27 cellular contexts compared by ENCODE assay signal in the genomic region with DNA sequence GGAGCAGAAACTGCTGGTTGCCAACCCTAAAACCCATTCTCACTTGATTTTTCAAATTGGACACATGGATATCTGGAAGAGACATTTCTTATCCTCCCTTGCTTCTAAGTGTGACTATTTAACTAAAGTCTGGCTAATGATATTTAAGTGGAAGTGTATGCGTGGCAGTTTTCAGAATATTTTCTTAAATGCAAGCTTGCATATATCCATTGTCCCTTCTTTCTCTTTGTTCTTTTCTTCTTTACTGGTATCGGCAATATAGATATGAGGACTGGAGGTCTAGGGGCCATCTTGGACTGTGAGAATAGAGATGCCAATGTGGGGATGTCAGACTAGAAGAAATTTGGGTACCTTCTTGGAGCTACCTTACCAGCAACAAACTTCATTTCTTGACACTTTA.
"Had no signal": no experiment of that assay in that cellular context is flagged by ENCODE, and none has a peak within 500 bp of the region (broad histone marks: within the 10 kb centered on the region; RNA-seq: fewer than 3 reads in every experiment).

No MANE protein-coding gene starts in this region.

- H3K27me3 ChIP-seq: stomach, suprapubic skin, testis, thyroid gland, tibial artery, tibial nerve, transverse colon, upper lobe of left lung, upper lobe of right lung, uterus, vagina had no signal

- DNase-seq: stimulated activated CD4-positive, alpha-beta T cell treated with anti-CD3 and anti-CD28 coated beads, Interleukin-2, amount 100 ng/mL, for 48 hours; stimulated activated CD4-positive, alpha-beta T cell treated with anti-CD3 and anti-CD28 coated beads, Interleukin-4, amount 100 ng/mL, for 1 hour; stimulated activated CD4-positive, alpha-beta T cell treated with anti-CD3 and anti-CD28 coated beads, Interleukin-4, amount 100 ng/mL, for 24 hours; stimulated activated CD4-positive, alpha-beta T cell treated with anti-CD3 and anti-CD28 coated beads, Interleukin-4, amount 100 ng/mL, for 4 hours; stimulated activated CD8-positive, alpha-beta memory T cell treated with anti-CD3 and anti-CD28 coated beads, Interleukin-4, amount 100 ng/mL, for 48 hours; stimulated activated naive B cell treated with anti-CD40 and anti-IgM and Interleukin-4, amounts not matched to agents 10 μg/mL and 1 μg/mL and 100 μg/mL, for 72 hours; stimulated activated naive CD4-positive, alpha-beta T cell; stimulated activated naive CD4-positive, alpha-beta T cell treated with Interleukin-2 at 50 U/mL for 16 hours; stimulated activated naive CD8-positive, alpha-beta T cell treated with anti-CD3 and anti-CD28 coated beads, Interleukin-15, amount 100 ng/mL, for 72 hours; stimulated activated naive CD8-positive, alpha-beta T cell treated with anti-CD3 and anti-CD28 coated beads, Interleukin-15, Interleukin-2, amounts not matched to agents 100 U/mL and 50 U/mL, for 24 hours; stomach; substantia nigra; testis; thyroid gland; tibial artery; transverse colon; trophoblast cell; upper lobe of left lung; upper lobe of right lung; uterus had no signal

- H3K4me3 ChIP-seq: stomach, suprapubic skin, testis, thoracic aorta, thyroid gland, tibial artery, tibial nerve, transverse colon, upper lobe of left lung, upper lobe of right lung, uterus, vagina had no signal

- FAIRE-seq: urothelium cell line had no signal

- H3K4me1 ChIP-seq: suprapubic skin, testis, thyroid gland, tibial artery, tibial nerve, transverse colon, upper lobe of left lung, upper lobe of right lung, uterus, vagina had no signal

- H3K9me3 ChIP-seq: testis, thoracic aorta, thyroid gland, transverse colon, upper lobe of right lung, uterus, vagina had no signal

- H3K27ac ChIP-seq: stomach, suprapubic skin, testis, thoracic aorta, thyroid gland, tibial artery, tibial nerve, transverse colon, upper lobe of left lung, upper lobe of right lung, uterus, vagina had no signal

- H3K36me3 ChIP-seq: stomach, suprapubic skin, thoracic aorta, thyroid gland, tibial artery, tibial nerve, transverse colon, upper lobe of left lung, upper lobe of right lung, uterus, vagina had no signal

- ATAC-seq: stimulated activated effector memory CD8-positive, alpha-beta T cell treated with anti-CD3 and anti-CD28 coated beads, Interleukin-12 subunit alpha, Interleukin-12 subunit beta, amount 100 ng/mL, for 72 hours; stimulated activated memory B cell treated with anti-CD40 and anti-IgM and Interleukin-4, amounts not matched to agents 10 μg/mL and 1 μg/mL and 100 μg/mL, for 72 hours; stimulated activated naive B cell treated with anti-CD40 and anti-IgM and Interleukin-4, amounts not matched to agents 10 μg/mL and 1 μg/mL and 100 μg/mL, for 72 hours; stimulated activated naive CD8-positive, alpha-beta T cell treated with anti-CD3 and anti-CD28 coated beads, Interleukin-15, amount 100 ng/mL, for 72 hours; stimulated activated naive CD8-positive, alpha-beta T cell treated with anti-CD3 and anti-CD28 coated beads, Interleukin-15, Interleukin-2, amounts not matched to agents 100 U/mL and 50 U/mL, for 24 hours; upper lobe of right lung had no signal
